In the genomic region with DNA sequence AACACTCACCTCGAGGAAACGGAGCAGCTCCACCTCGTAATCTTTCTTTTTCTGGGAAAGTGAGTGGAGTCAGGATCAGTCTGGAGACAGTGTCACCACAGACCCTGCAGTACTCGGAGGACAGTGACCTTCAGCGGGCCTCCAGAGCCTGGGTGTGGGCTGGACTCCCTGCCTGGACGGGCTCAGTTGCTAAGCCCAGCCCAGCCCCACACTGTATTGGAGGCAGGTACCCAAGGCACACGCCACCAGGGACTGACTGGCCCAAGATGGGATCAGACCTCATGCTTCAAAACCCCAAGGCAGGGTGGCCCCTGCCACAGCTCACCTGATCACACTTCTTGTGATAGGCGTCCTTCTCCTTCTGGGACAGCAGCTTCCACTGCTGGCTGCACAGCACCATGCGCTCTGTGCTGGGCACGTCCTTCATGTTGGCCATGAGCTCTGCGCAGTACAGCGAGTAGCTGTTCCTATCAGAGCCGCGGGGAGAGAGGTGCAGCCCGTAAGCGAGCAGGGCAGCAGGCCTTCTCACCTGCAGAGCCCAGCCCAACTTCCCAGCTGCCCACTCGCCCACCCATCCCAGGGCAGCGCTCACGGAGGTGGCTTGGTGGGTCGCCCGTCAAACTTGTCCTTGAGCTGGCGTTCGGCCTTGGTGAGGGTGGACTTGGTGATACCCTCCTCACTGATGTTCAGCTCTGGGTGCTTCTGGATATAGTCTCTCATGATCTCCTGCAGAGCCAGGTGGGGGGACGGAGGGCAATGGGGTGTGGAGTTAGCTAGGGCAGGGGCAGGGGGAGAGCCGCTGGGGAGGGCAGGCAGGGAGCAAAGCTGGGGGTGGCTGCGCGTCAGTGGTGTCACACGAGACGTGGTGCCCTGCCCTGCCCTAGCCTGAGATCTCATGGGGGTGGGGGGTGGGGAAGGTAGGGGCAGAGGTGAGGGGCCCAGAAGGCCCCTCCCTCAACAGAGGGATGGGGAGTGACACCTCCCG, we compare ENCODE assay signal across 11 cellular contexts. TPM values are rescaled to one million over a fixed set of nuclear protein-coding genes. Genes with fewer than 3 reads are reported as not detected.
DNase-seq lines count a peak whose midpoint lies in the region; ATAC-seq and TF ChIP-seq lines count a peak whose summit lies in the region.
"Had no signal": no experiment of that assay in that cellular context is flagged by ENCODE, and none has a peak within 500 bp of the region (broad histone marks: within the 10 kb centered on the region; RNA-seq: fewer than 3 reads in every experiment).

No MANE protein-coding gene starts in this region.

- TF ChIP-seq CTCF in right atrium auricular region (IDR thresholded peaks at IDR 0.05) (no peak), suprapubic skin (IDR thresholded peaks at IDR 0.05) (no peak), tibial nerve (IDR thresholded peaks at IDR 0.05) (no peak)

- H3K27ac ChIP-seq in right cardiac atrium (ENCODE audit: low read length) (no peak overlapping the region), right atrium auricular region (no peak overlapping the region), thymus (ENCODE audit: low read depth) (peak overlapping the region; percentile 15), suprapubic skin (no peak overlapping the region), tibial nerve (peak overlapping the region in 1 of 4 donors; percentile 84)

- no peaks in the 10 kb centered on the region for H3K9me3 Mint-ChIP-seq in activated naive CD8-positive, alpha-beta T cell treated with anti-CD3 and anti-CD28 coated beads, Interleukin-2, amount 50 U/mL, for 24 hours

- intact Hi-C loops in right cardiac atrium (cut with DNase I), result loop anchor here in 3 of 4 donors (2.0 to 10.0 kb wide), 4 partner anchors 113 to 303 kb away; a partner anchor contains a TSS

- no peak for TF ChIP-seq POLR2A in suprapubic skin (IDR thresholded peaks at IDR 0.05)
- no peak for TF ChIP-seq POLR2A in tibial nerve (IDR thresholded peaks at IDR 0.05)

- peak in 2 of 3 donors; percentile 45 to 59 for DNase-seq in right cardiac atrium
- no peak for DNase-seq in right atrium auricular region (ENCODE audit: low spot score)
- no peak for DNase-seq in activated naive CD8-positive, alpha-beta T cell treated with anti-CD3 and anti-CD28 coated beads, Interleukin-2, amount 50 U/mL, for 24 hours
- DNase-seq in suprapubic skin (ENCODE audit: low spot score in 2 of 2), result no peak
- no peak for DNase-seq in tibial nerve (ENCODE audit: low spot score in 2 of 2)
- DNase-seq: MG63, uterus had no signal

- peak overlapping the region; percentile 26 for H3K4me3 Mint-ChIP-seq in activated naive CD8-positive, alpha-beta T cell treated with anti-CD3 and anti-CD28 coated beads, Interleukin-2, amount 50 U/mL, for 24 hours

- H3K4me3 ChIP-seq in right cardiac atrium (ENCODE audit: low read length), result no peak overlapping the region
- H3K4me3 ChIP-seq in right atrium auricular region, result no peak overlapping the region
- H3K4me3 ChIP-seq in thymus (ENCODE audit: low read length), result no peak overlapping the region
- no peak overlapping the region for H3K4me3 ChIP-seq in suprapubic skin
- no peak overlapping the region for H3K4me3 ChIP-seq in tibial nerve
- H3K4me3 ChIP-seq: HAP-1, left lung, MG63, pancreas, uterus had no signal

- H3K4me1 Mint-ChIP-seq in activated naive CD8-positive, alpha-beta T cell treated with anti-CD3 and anti-CD28 coated beads, Interleukin-2, amount 50 U/mL, for 24 hours, result peaks cover 72% of the 10 kb centered on the region

- TF ChIP-seq EP300 in suprapubic skin (IDR thresholded peaks at IDR 0.05), result no peak
- TF ChIP-seq EP300 in tibial nerve (IDR thresholded peaks at IDR 0.05), result no peak

- H3K36me3 ChIP-seq in right atrium auricular region, result peaks cover 71% of the 10 kb centered on the region
- peaks cover 92% of the 10 kb centered on the region for H3K36me3 ChIP-seq in thymus (ENCODE audit: control insufficient read depth, insufficient read depth)
- H3K36me3 ChIP-seq in suprapubic skin, result peaks cover 66% of the 10 kb centered on the region
- H3K36me3 ChIP-seq in tibial nerve, result peaks cover 2 to 96% (median 31%) of the 10 kb centered on the region in 3 donors
- H3K36me3 ChIP-seq: uterus had no signal

- no peaks in the 10 kb centered on the region for H3K27me3 ChIP-seq in right cardiac atrium (ENCODE audit: control insufficient read depth, insufficient read depth)
- no peaks in the 10 kb centered on the region for H3K27me3 ChIP-seq in right atrium auricular region
- no peaks in the 10 kb centered on the region for H3K27me3 ChIP-seq in thymus (ENCODE audit: control insufficient read depth, insufficient read depth)
- no peaks in the 10 kb centered on the region for H3K27me3 ChIP-seq in suprapubic skin
- H3K27me3 ChIP-seq in tibial nerve, result no peaks in the 10 kb centered on the region
- H3K27me3 ChIP-seq: left lung, MG63, pancreas, uterus had no signal

- H3K9me3 ChIP-seq in right cardiac atrium (ENCODE audit: control insufficient read depth, low read length) (no peaks in the 10 kb centered on the region), right atrium auricular region (no peaks in the 10 kb centered on the region), thymus (ENCODE audit: control insufficient read depth) (no peaks in the 10 kb centered on the region), suprapubic skin (no peaks in the 10 kb centered on the region), tibial nerve (no peaks in the 10 kb centered on the region)
- H3K9me3 ChIP-seq: HAP-1, left lung, MG63, pancreas, uterus had no signal

- H3K36me3 Mint-ChIP-seq in activated naive CD8-positive, alpha-beta T cell treated with anti-CD3 and anti-CD28 coated beads, Interleukin-2, amount 50 U/mL, for 24 hours (ENCODE audit: low read depth), result peaks cover 67% of the 10 kb centered on the region

- H3K4me1 ChIP-seq in right cardiac atrium (ENCODE audit: control insufficient read depth, insufficient read depth, low read length), result no peaks in the 10 kb centered on the region
- peaks cover 0 to 21% of the 10 kb centered on the region in 2 donors for H3K4me1 ChIP-seq in right atrium auricular region
- peaks cover 31% of the 10 kb centered on the region for H3K4me1 ChIP-seq in thymus (ENCODE audit: control insufficient read depth, insufficient read depth, low read length)
- H3K4me1 ChIP-seq in suprapubic skin, result peaks cover 30% of the 10 kb centered on the region
- peaks cover 0 to 54% (median 13%) of the 10 kb centered on the region in 4 donors for H3K4me1 ChIP-seq in tibial nerve

- no peak for ATAC-seq in right cardiac atrium
- ATAC-seq in activated naive CD8-positive, alpha-beta T cell treated with anti-CD3 and anti-CD28 coated beads, Interleukin-2, amount 50 U/mL, for 24 hours, result no peak

- WGBS in right cardiac atrium, result 89% methylated on average over 30 of the region's 30 CpGs
- 95% methylated on average over 30 of the region's 30 CpGs for WGBS in thymus
- WGBS in suprapubic skin, result 93% methylated on average over 24 of the region's 30 CpGs
- 86 to 87% methylated on average over 22 to 27 of the region's 30 CpGs for WGBS in tibial nerve, 2 donors

- no peaks in the 10 kb centered on the region for H3K27me3 Mint-ChIP-seq in activated naive CD8-positive, alpha-beta T cell treated with anti-CD3 and anti-CD28 coated beads, Interleukin-2, amount 50 U/mL, for 24 hours

- peak overlapping the region; percentile 81 for H3K27ac Mint-ChIP-seq in activated naive CD8-positive, alpha-beta T cell treated with anti-CD3 and anti-CD28 coated beads, Interleukin-2, amount 50 U/mL, for 24 hours

RNA-seq across cellular contexts. Expression of a gene that starts 7.9 kb away (rescaled TPM):
- total RNA-seq in right cardiac atrium (10 to 100 TPM; 36.7 to 63.4 (median 58.6) TPM), right atrium auricular region (10 to 100 TPM; 39.3 to 42.3 TPM), suprapubic skin (100 to 1,000 TPM in 1 of 4 donors, 10 to 100 TPM in 3; 54.8 to 102 (median 71.8) TPM), tibial nerve (10 to 100 TPM; 65.7 to 71.9 (median 69.3) TPM)
- polyA plus RNA-seq in right cardiac atrium (43.5 TPM), thymus (70.1 TPM)

RNA-seq across cellular contexts. Expression of a gene that starts 11.9 kb away (rescaled TPM):
- total RNA-seq in right cardiac atrium (10 to 100 TPM; 37.5 to 52.7 (median 41.2) TPM), right atrium auricular region (10 to 100 TPM; 24.5 to 38.9 TPM), suprapubic skin (10 to 100 TPM; 44.1 to 75.0 (median 67.3) TPM), tibial nerve (10 to 100 TPM; 40.9 to 60.4 (median 52.7) TPM)
- polyA plus RNA-seq in right cardiac atrium (31.0 TPM), thymus (53.3 TPM)

RNA-seq across cellular contexts. Expression of a gene that starts 24.8 kb away (rescaled TPM):
- total RNA-seq in right cardiac atrium (10 to 100 TPM; 23.5 to 27.6 (median 26.6) TPM), right atrium auricular region (10 to 100 TPM; 26.4 to 26.6 TPM), suprapubic skin (10 to 100 TPM; 31.5 to 48.8 (median 36.1) TPM), tibial nerve (10 to 100 TPM; 28.6 to 41.2 (median 35.6) TPM)
- polyA plus RNA-seq in right cardiac atrium (26.3 TPM), thymus (57.6 TPM)

RNA-seq across cellular contexts. Expression of a gene that starts 41.1 kb away (rescaled TPM):
- total RNA-seq in right cardiac atrium, result 10 to 100 TPM in 2 of 4 donors, 1 to 10 TPM in 2; 5.3 to 11.3 (median 9.7) TPM
- polyA plus RNA-seq in right cardiac atrium, result 5.4 TPM
- 1 to 10 TPM; 8.3 TPM for total RNA-seq in right atrium auricular region
- 0.14 TPM for polyA plus RNA-seq in thymus
- total RNA-seq in suprapubic skin, result not detected
- total RNA-seq in tibial nerve, result 1 to 10 TPM in 1 of 4 donors, not detected in 3; 2.7 TPM
- total RNA-seq: left lung had no signal

RNA-seq across cellular contexts. Expression of a gene that starts 56.4 kb away (rescaled TPM):
- total RNA-seq in right cardiac atrium (under 1 TPM in 3 of 4 donors, not detected in 1; 0.31 to 0.72 (median 0.46) TPM), right atrium auricular region (1 to 10 TPM in 1 of 2 donors, under 1 TPM in 1; 0.47 to 1.1 TPM), suprapubic skin (under 1 TPM in 3 of 4 donors, not detected in 1; 0.08 to 0.17 (median 0.10) TPM), tibial nerve (under 1 TPM in 1 of 4 donors, not detected in 3; 0.21 TPM)
- polyA plus RNA-seq in right cardiac atrium (0.16 TPM), thymus (0.37 TPM)
- polyA plus RNA-seq: pancreas had no signal

Comparison
In these comparisons a context has a peak if more than half of its experiments do, and no peak if none do; other contexts are left out.
1. DNase-seq: peak in right cardiac atrium (2 of 3); none in right atrium auricular region (single experiment), activated naive CD8-positive, alpha-beta T cell treated with anti-CD3 and anti-CD28 coated beads, Interleukin-2, amount 50 U/mL, for 24 hours (single experiment), suprapubic skin (0 of 2) and tibial nerve (0 of 2).